ENCODE assay signal across 15 cellular contexts in genomic region chr2:139045524-139045923, GRCh38.
"Had no signal": no experiment of that assay in that cellular context is flagged by ENCODE, and none has a peak within 500 bp of the region (broad histone marks: within the 10 kb centered on the region; RNA-seq: fewer than 3 reads in every experiment).

No MANE protein-coding gene starts in this region.

- H3K27me3 ChIP-seq: hepatocyte, suprapubic skin, thyroid gland, upper lobe of left lung, uterus had no signal

- H3K27ac ChIP-seq: hepatocyte, suprapubic skin, thyroid gland, upper lobe of left lung, uterus had no signal

- DNase-seq: effector memory CD8-positive, alpha-beta T cell; foreskin melanocyte; head of caudate nucleus; kidney glomerular epithelial cell; mammary epithelial cell; mucosa of descending colon; naive thymus-derived CD8-positive, alpha-beta T cell; posterior cingulate gyrus; stimulated activated CD4-positive, alpha-beta T cell treated with anti-CD3 and anti-CD28 coated beads, Interleukin-2, amount 100 ng/mL, for 48 hours; stimulated activated naive CD8-positive, alpha-beta T cell treated with anti-CD3 and anti-CD28 coated beads, Interleukin-15, Interleukin-2, amounts not matched to agents 100 U/mL and 50 U/mL, for 24 hours; thyroid gland; upper lobe of left lung; uterus had no signal

- H3K4me1 ChIP-seq: suprapubic skin, thyroid gland, upper lobe of left lung, uterus had no signal

- H3K9me3 ChIP-seq: mucosa of descending colon, suprapubic skin, thyroid gland, upper lobe of left lung, uterus had no signal

- H3K36me3 ChIP-seq: suprapubic skin, thyroid gland, upper lobe of left lung, uterus had no signal

- H3K4me3 ChIP-seq: hepatocyte, mucosa of descending colon, suprapubic skin, thyroid gland, upper lobe of left lung, uterus had no signal
